Comparison of ENCODE assay signal across 1 cellular context in genomic region chr2:231127936-231128335, GRCh38.
TF ChIP-seq lines count a peak whose summit lies in the region.

No MANE protein-coding gene starts in this region.

TF ChIP-seq in WTC11, 78 proteins besides CTCF, POLR2A, EP300 and RAD21 (continued from another document):
- no peak for TF ChIP-seq ZNF532 (CRISPR knock-in tag; IDR thresholded peaks at IDR 0.05; ENCODE audit: borderline replicate concordance)
- TF ChIP-seq NR1H2 (CRISPR knock-in tag; IDR thresholded peaks at IDR 0.05): no peak
- TF ChIP-seq TEAD4 (CRISPR knock-in tag; IDR thresholded peaks at IDR 0.05): no peak
- no peak for TF ChIP-seq NFATC4 (CRISPR knock-in tag; IDR thresholded peaks at IDR 0.05)
- no peak for TF ChIP-seq ESRRA (CRISPR knock-in tag; IDR thresholded peaks at IDR 0.05; ENCODE audit: borderline replicate concordance)
- no peak for TF ChIP-seq NFE2L1 (CRISPR knock-in tag; IDR thresholded peaks at IDR 0.05)
- TF ChIP-seq, protein P1, sequence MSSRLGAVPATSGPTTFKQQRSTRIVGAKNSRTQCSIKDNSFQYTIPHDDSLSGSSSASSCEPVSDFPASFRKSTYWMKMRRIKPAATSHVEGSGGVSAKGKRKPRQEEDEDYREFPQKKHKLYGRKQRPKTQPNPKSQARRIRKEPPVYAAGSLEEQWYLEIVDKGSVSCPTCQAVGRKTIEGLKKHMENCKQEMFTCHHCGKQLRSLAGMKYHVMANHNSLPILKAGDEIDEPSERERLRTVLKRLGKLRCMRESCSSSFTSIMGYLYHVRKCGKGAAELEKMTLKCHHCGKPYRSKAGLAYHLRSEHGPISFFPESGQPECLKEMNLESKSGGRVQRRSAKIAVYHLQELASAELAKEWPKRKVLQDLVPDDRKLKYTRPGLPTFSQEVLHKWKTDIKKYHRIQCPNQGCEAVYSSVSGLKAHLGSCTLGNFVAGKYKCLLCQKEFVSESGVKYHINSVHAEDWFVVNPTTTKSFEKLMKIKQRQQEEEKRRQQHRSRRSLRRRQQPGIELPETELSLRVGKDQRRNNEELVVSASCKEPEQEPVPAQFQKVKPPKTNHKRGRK (CRISPR knock-in tag; IDR thresholded peaks at IDR 0.05; ENCODE audit: borderline replicate concordance): no peak
- TF ChIP-seq, protein P2, sequence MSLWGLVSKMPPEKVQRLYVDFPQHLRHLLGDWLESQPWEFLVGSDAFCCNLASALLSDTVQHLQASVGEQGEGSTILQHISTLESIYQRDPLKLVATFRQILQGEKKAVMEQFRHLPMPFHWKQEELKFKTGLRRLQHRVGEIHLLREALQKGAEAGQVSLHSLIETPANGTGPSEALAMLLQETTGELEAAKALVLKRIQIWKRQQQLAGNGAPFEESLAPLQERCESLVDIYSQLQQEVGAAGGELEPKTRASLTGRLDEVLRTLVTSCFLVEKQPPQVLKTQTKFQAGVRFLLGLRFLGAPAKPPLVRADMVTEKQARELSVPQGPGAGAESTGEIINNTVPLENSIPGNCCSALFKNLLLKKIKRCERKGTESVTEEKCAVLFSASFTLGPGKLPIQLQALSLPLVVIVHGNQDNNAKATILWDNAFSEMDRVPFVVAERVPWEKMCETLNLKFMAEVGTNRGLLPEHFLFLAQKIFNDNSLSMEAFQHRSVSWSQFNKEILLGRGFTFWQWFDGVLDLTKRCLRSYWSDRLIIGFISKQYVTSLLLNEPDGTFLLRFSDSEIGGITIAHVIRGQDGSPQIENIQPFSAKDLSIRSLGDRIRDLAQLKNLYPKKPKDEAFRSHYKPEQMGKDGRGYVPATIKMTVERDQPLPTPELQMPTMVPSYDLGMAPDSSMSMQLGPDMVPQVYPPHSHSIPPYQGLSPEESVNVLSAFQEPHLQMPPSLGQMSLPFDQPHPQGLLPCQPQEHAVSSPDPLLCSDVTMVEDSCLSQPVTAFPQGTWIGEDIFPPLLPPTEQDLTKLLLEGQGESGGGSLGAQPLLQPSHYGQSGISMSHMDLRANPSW (CRISPR knock-in tag; conservative IDR thresholded peaks at IDR 0.05; ENCODE audit: low read depth): no peak
